ENCODE assay signal across 9 cellular contexts in genomic region chr17:6712058-6712853, GRCh38. TPM values are rescaled to one million over a fixed set of nuclear protein-coding genes. Genes with fewer than 3 reads are reported as not detected.
DNase-seq lines count a peak whose midpoint lies in the region; ATAC-seq lines count a peak whose summit lies in the region.
"Had no signal": no experiment of that assay in that cellular context is flagged by ENCODE, and none has a peak within 500 bp of the region (broad histone marks: within the 10 kb centered on the region; RNA-seq: fewer than 3 reads in every experiment).

No MANE protein-coding gene starts in this region.

- H3K27me3 ChIP-seq in BLaER1 = peaks cover 29% of the 10 kb centered on the region
- no peaks in the 10 kb centered on the region for H3K27me3 ChIP-seq in MG63
- H3K27me3 ChIP-seq in mesendoderm (ENCODE audit: insufficient read depth, low read length, poor library complexity) = no peaks in the 10 kb centered on the region

- no peak overlapping the region for H2BK120ac ChIP-seq in mesendoderm (ENCODE audit: low read depth, low read length)

- H2AK5ac ChIP-seq in mesendoderm (ENCODE audit: low read length) = no peak overlapping the region

- H3K4me1 ChIP-seq in BLaER1 (peaks cover 21% of the 10 kb centered on the region), mesendoderm (ENCODE audit: control insufficient read depth, low read depth, low read length) (no peaks in the 10 kb centered on the region)

- H3K4ac ChIP-seq in mesendoderm (ENCODE audit: low read depth, low read length) = no peak overlapping the region

- peaks cover 6% of the 10 kb centered on the region; the same call in 1 of the 2 replicates for H4K20me1 ChIP-seq in BLaER1

- H3K56ac ChIP-seq in mesendoderm (ENCODE audit: low read length) = no peak overlapping the region

- no peak overlapping the region for H3K23ac ChIP-seq in mesendoderm (ENCODE audit: low read length)

- no peak overlapping the region for H2BK15ac ChIP-seq in mesendoderm (replicated peaks; ENCODE audit: low read depth)

- no peak overlapping the region for H4K8ac ChIP-seq in mesendoderm (ENCODE audit: low read depth, low read length)

- peak; percentile 9 for DNase-seq in MG63
- DNase-seq in caudate nucleus (lab: John Stamatoyannopoulos, UW) = peak in 41 of 61 donors; percentile 7 to 92 (median 35)
- DNase-seq in mesendoderm = peak; percentile 91
- no peak for DNase-seq in NCI-H1105 treated with DMSO at 0.1 percent for 48 hours (lab: John Stamatoyannopoulos, UW)

- ATAC-seq in HG03159 (IDR thresholded peaks at IDR 0.05; ENCODE audit: unreplicated experiment) = no peak
- no peak for ATAC-seq in GM21367 (IDR thresholded peaks at IDR 0.05; ENCODE audit: unreplicated experiment)
- ATAC-seq in HG02763 (IDR thresholded peaks at IDR 0.05; ENCODE audit: unreplicated experiment) = no peak

- H3K79me2 ChIP-seq in mesendoderm (ENCODE audit: control insufficient read depth, insufficient read depth, low read length) = no peaks in the 10 kb centered on the region

- no peak overlapping the region for H3K9ac ChIP-seq in BLaER1
- H3K9ac ChIP-seq in mesendoderm (ENCODE audit: low read length) = no peak overlapping the region

- no peak overlapping the region for H3K27ac ChIP-seq in BLaER1
- H3K27ac ChIP-seq in caudate nucleus (ENCODE audit: low read depth, low read length) = no peak overlapping the region
- no peak overlapping the region for H3K27ac ChIP-seq in mesendoderm (ENCODE audit: low read depth, low read length)

- H3K4me2 ChIP-seq in BLaER1 (peak overlapping the region; percentile 79), mesendoderm (ENCODE audit: low read length) (no peak overlapping the region)

- peaks cover 8% of the 10 kb centered on the region; the same call in 1 of the 2 replicates for H3K9me3 ChIP-seq in BLaER1
- H3K9me3 ChIP-seq in MG63 = no peaks in the 10 kb centered on the region

- no peak overlapping the region for H2BK5ac ChIP-seq in mesendoderm (ENCODE audit: low read length)

- H3K18ac ChIP-seq in mesendoderm (ENCODE audit: low read length) = no peak overlapping the region

- no peak overlapping the region for H4K5ac ChIP-seq in mesendoderm (ENCODE audit: low read length)

- H3K4me3 ChIP-seq in BLaER1 (peak overlapping the region; percentile 57; the same call in 1 of the 2 replicates), MG63 (no peak overlapping the region), mesendoderm (ENCODE audit: low read length) (no peak overlapping the region)
- H3K4me3 ChIP-seq: lung had no signal

- H3K36me3 ChIP-seq in BLaER1 (no peaks in the 10 kb centered on the region), MG63 (no peaks in the 10 kb centered on the region), mesendoderm (ENCODE audit: control insufficient read depth, insufficient read depth, low read length) (no peaks in the 10 kb centered on the region)

- WGBS in mesendoderm (ENCODE audit: extremely low coverage, insufficient coverage, low lambda C conversion rate) = no CpG with 5 or more reads among the region's 11 CpGs

- no peaks in the 10 kb centered on the region for H3K79me1 ChIP-seq in mesendoderm (ENCODE audit: low read length)

RNA-seq across cellular contexts. Expression of gene SLC13A5, which starts 0.9 kb away (rescaled TPM):
- not detected in 2 replicates for total RNA-seq in MG63 (2014; rRNA removed; shearing (Covaris generic); ENCODE audit: low replicate concordance)
- polyA plus RNA-seq in mesendoderm (2013, experiment 1 of 2) = 0.35 TPM
- 0.25 TPM for polyA plus RNA-seq in mesendoderm (2013, experiment 2 of 2)
- polyA plus RNA-seq: lung had no signal

RNA-seq across cellular contexts. Expression of gene XAF1, which starts 43.6 kb away (rescaled TPM):
- total RNA-seq in MG63 (2014; rRNA removed; shearing (Covaris generic); ENCODE audit: low replicate concordance) = 4.2 and 4.9 TPM in 2 replicates
- 0.04 TPM for polyA plus RNA-seq in mesendoderm (2013, experiment 1 of 2)
- polyA plus RNA-seq in mesendoderm (2013, experiment 2 of 2) = 0.08 TPM
